ENCODE assay signal across 9 cellular contexts in the genomic region with DNA sequence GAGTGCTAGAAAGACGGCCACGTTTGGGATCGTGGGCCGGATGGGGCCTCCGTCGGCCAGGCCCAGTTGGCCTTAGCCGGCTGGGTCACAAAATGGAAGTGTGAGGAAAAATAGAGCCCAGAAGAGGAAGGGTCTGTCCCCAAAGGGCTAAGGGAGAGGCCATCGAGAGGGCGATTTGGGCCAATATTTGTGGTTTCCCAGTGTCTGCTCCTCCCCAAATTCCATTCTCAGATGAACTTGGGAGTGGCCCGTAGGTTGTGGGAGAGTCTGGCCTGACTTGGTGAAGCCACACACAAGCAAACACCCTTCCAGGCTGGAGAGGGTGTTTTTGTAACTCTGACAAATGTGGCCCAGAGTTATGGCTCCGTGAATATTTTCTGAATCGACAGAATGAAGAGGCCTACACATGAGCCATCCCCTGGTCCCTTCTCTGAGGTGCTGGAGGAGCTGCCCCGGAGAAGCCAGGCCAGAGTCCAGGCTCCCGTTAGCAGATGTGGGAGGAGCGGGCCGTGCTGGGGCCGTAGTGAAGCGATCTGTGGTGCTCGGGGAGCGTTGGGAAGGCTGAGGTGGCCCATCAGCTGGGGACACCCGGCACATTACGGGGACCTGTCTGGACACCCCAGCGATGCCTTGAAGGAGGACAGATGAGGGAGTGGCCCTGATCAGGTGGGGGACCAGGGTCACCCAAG.
DNase-seq lines count a peak whose midpoint lies in the region; ATAC-seq and TF ChIP-seq lines count a peak whose summit lies in the region.
"Had no signal": no experiment of that assay in that cellular context is flagged by ENCODE, and none has a peak within 500 bp of the region (broad histone marks: within the 10 kb centered on the region; RNA-seq: fewer than 3 reads in every experiment).

No MANE protein-coding gene starts in this region.

- H3K27ac ChIP-seq in substantia nigra (ENCODE audit: low read depth, low read length, poor library complexity, severe bottlenecking) = peak overlapping the region; percentile 99

- ATAC-seq in HG02870 (IDR thresholded peaks at IDR 0.05; ENCODE audit: unreplicated experiment) (no peak), HG02840 (IDR thresholded peaks at IDR 0.05; ENCODE audit: low FRiP score, unreplicated experiment) (no peak)

- H3K9me3 Mint-ChIP-seq in HFFc6 (peaks cover 4% of the 10 kb centered on the region; the same call in 1 of the 2 replicates), brain (peaks cover 0 to 6% (median 0%) of the 10 kb centered on the region in 5 experiments)

- H3K36me3 Mint-ChIP-seq in HFFc6 (ENCODE audit: low read depth) (peaks cover 74% of the 10 kb centered on the region), brain (peaks cover 10% of the 10 kb centered on the region)

- peaks cover 49% of the 10 kb centered on the region for H3K4me1 Mint-ChIP-seq in HFFc6 (ENCODE audit: low read depth)
- H3K4me1 Mint-ChIP-seq in brain = peaks cover 64% of the 10 kb centered on the region

- H3K27me3 Mint-ChIP-seq in HFFc6 (ENCODE audit: insufficient read depth) (peaks cover 35% of the 10 kb centered on the region), brain (peaks cover 26% of the 10 kb centered on the region)

- no peak overlapping the region for H3K4me3 ChIP-seq in iPS-15b (ENCODE audit: low read depth, low read length)

- no peaks in the 10 kb centered on the region for H3K9me3 ChIP-seq in iPS-15b (ENCODE audit: control insufficient read depth, insufficient read depth, low read length)

- peak; percentile 71 for DNase-seq in HFFc6
- DNase-seq in substantia nigra (lab: John Stamatoyannopoulos, UW) = no peak
- DNase-seq in SIG-M5 treated with dmso at 0.1 percent for 504 hours (lab: John Stamatoyannopoulos, UW; ENCODE audit: unreplicated experiment) = no peak
- no peak for DNase-seq in NCI-H345 (lab: John Stamatoyannopoulos, UW)
- DNase-seq: activated CD4-positive, CD25-positive, alpha-beta regulatory T cell had no signal

- peak overlapping the region; percentile 98 for H3K4me3 Mint-ChIP-seq in HFFc6
- peak overlapping the region in 4 of 5 experiments; percentile 58 to 97 (median 90) for H3K4me3 Mint-ChIP-seq in brain

- TF ChIP-seq CTCF in HFFc6 (IDR thresholded peaks at IDR 0.05) (no peak), brain (conservative IDR thresholded peaks at IDR 0.05) (no peak)

- H3K4me1 ChIP-seq in iPS-15b (ENCODE audit: control insufficient read depth, insufficient read depth, low read length) = no peaks in the 10 kb centered on the region

- peak overlapping the region; percentile 99 for H3K27ac Mint-ChIP-seq in HFFc6
- H3K27ac Mint-ChIP-seq in brain = peak overlapping the region; percentile 10 to 100 (median 83)

- H3K36me3 ChIP-seq in iPS-15b (ENCODE audit: control insufficient read depth, insufficient read depth, low read length) = no peaks in the 10 kb centered on the region

- peaks cover 21% of the 10 kb centered on the region for H3K27me3 ChIP-seq in iPS-15b (ENCODE audit: control insufficient read depth, insufficient read depth, low read length)

- peak overlapping the region; percentile 26 for H3K9ac ChIP-seq in iPS-15b (ENCODE audit: low read depth, low read length)
